Comparison of ENCODE assay signal across 8 cellular contexts in genomic region chr10:79195091-79195923, GRCh38.
DNase-seq lines count a peak whose midpoint lies in the region; ATAC-seq and TF ChIP-seq lines count a peak whose summit lies in the region.

No MANE protein-coding gene starts in this region.

- peak; percentile 93 for TF ChIP-seq CTCF in kidney epithelial cell (IDR thresholded peaks at IDR 0.05; ENCODE audit: insufficient read depth, low read length, poor library complexity, severe bottlenecking)

- peak; percentile 80 for ATAC-seq in HG02981 (IDR thresholded peaks at IDR 0.05; ENCODE audit: unreplicated experiment)

- H3K27me3 ChIP-seq in kidney epithelial cell (ENCODE audit: control insufficient read depth, insufficient read depth, low read length) = no peaks in the 10 kb centered on the region

- no peak overlapping the region for H3K4me3 ChIP-seq in kidney epithelial cell (ENCODE audit: low read depth, low read length)

- H3K36me3 ChIP-seq in kidney epithelial cell (ENCODE audit: control insufficient read depth, insufficient read depth, low read length) = no peaks in the 10 kb centered on the region

- DNase-seq in NCI-H524 (lab: John Stamatoyannopoulos, UW) = peak; percentile 18 to 76
- DNase-seq in NCI-H524 treated with DMSO at 0.1 percent for 48 hours (lab: John Stamatoyannopoulos, UW) = no peak
- peak; percentile 52 for DNase-seq in NCI-H2196 (lab: John Stamatoyannopoulos, UW; ENCODE audit: unreplicated experiment)
- peak; percentile 44 for DNase-seq in activated CD4-positive, CD25-positive, alpha-beta regulatory T cell treated with anti-CD3 and anti-CD28 coated beads, Interleukin-2, amount 50 U/mL, for 16 hours (ENCODE audit: low read depth, low spot score)
- peak; percentile 62 for DNase-seq in central memory CD4-positive, alpha-beta T cell
- no peak for DNase-seq in kidney epithelial cell (ENCODE audit: low read depth)
- peak; percentile 51 to 62 for DNase-seq in stimulated activated CD4-positive, alpha-beta T cell treated with anti-CD3 and anti-CD28 coated beads, Interleukin-1b, Interleukin-23, amount 100 ng/mL, for 1 hour (ENCODE audit: low read depth in 2 of 2)

Comparison
In these comparisons a context has a peak if more than half of its experiments do, and no peak if none do; other contexts are left out.
1. DNase-seq: peak in NCI-H524 (2 of 2), NCI-H2196 (single experiment), activated CD4-positive, CD25-positive, alpha-beta regulatory T cell treated with anti-CD3 and anti-CD28 coated beads, Interleukin-2, amount 50 U/mL, for 16 hours (single experiment), central memory CD4-positive, alpha-beta T cell (single experiment) and stimulated activated CD4-positive, alpha-beta T cell treated with anti-CD3 and anti-CD28 coated beads, Interleukin-1b, Interleukin-23, amount 100 ng/mL, for 1 hour (2 of 2); none in NCI-H524 treated with DMSO at 0.1 percent for 48 hours (single experiment) and kidney epithelial cell (single experiment).